In the genomic region with DNA sequence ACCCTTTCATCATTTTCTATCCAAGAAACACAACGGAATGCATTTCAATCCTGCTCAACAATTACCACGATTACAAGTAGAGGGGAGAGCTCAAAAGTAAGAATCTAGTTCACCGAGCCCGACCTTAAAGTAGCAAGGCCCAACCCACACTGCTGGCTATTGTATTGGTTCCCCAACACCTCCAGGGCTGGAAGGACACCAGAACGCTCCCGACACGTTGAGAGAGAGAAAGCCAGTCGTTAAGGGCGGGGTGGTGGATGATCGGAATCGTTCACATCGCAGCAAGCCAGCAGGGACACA, we compare ENCODE assay signal across 8 cellular contexts.
A peak's percentile ranks its signal among the peaks of the same experiment; 100 is the strongest.
DNase-seq lines count a peak whose midpoint lies in the region; ATAC-seq and TF ChIP-seq lines count a peak whose summit lies in the region.

No MANE protein-coding gene starts in this region.

- no peaks in the 10 kb centered on the region for H3K9me3 Mint-ChIP-seq in effector memory CD8-positive, alpha-beta T cell

- no peaks in the 10 kb centered on the region for H3K9me2 ChIP-seq in MM.1S (replicated peaks; ENCODE audit: insufficient read depth, low read length)

- peaks cover 5% of the 10 kb centered on the region; the same call in 1 of the 2 replicates for H3F3A ChIP-seq in MM.1S (ENCODE audit: insufficient read depth, low read length)

- no peaks in the 10 kb centered on the region for H3K27me3 Mint-ChIP-seq in effector memory CD8-positive, alpha-beta T cell

- H3K4me3 ChIP-seq in GM08714 (ENCODE audit: low read length) (peak overlapping the region; percentile 86), MM.1S (ENCODE audit: low read length) (peak overlapping the region; percentile 74), neutrophil (ENCODE audit: low read depth in 1 of 2, low read length in 1 of 2) (peak overlapping the region; percentile 79 to 84)

- H3K36me3 Mint-ChIP-seq in effector memory CD8-positive, alpha-beta T cell (ENCODE audit: insufficient read depth) = peaks cover 19% of the 10 kb centered on the region

- DNase-seq in MM.1S (peak; percentile 71), amygdala (lab: John Stamatoyannopoulos, UW) (no peak)
- DNase-seq in effector memory CD8-positive, alpha-beta T cell = no peak
- DNase-seq in stimulated activated CD4-positive, alpha-beta T cell treated with anti-CD3 and anti-CD28 coated beads, Interleukin-12 subunit alpha, Interleukin-12 subunit beta, amount 100 ng/mL, for 4 hours = no peak
- DNase-seq in effector CD8-positive, alpha-beta T cell (lab: John Stamatoyannopoulos, UW) = no peak

- peak overlapping the region; percentile 52 for H2AFZ ChIP-seq in MM.1S (ENCODE audit: low read length)

- H3K4me3 Mint-ChIP-seq in effector memory CD8-positive, alpha-beta T cell = peak overlapping the region; percentile 87 to 98

- H4K20me1 ChIP-seq in MM.1S (ENCODE audit: insufficient read depth, low read length) = peaks cover 3% of the 10 kb centered on the region; the same call in 1 of the 2 replicates

- H3K4me2 ChIP-seq in MM.1S (ENCODE audit: low read depth, low read length) = peak overlapping the region; percentile 68

- H3K79me2 ChIP-seq in MM.1S (ENCODE audit: low read length) = peaks cover 54% of the 10 kb centered on the region

- no peak for TF ChIP-seq CTCF in MM.1S (IDR thresholded peaks at IDR 0.05; ENCODE audit: low read length)
- no peak for TF ChIP-seq CTCF in neutrophil (IDR thresholded peaks at IDR 0.05)

- peak overlapping the region; percentile 75 for H3K9ac ChIP-seq in MM.1S (ENCODE audit: low read length)

- H3K4me1 ChIP-seq in MM.1S (ENCODE audit: low read length) = peaks cover 5% of the 10 kb centered on the region
- H3K4me1 ChIP-seq in neutrophil (ENCODE audit: control insufficient read depth in 1 of 2, insufficient read depth in 1 of 2, low read depth in 1 of 2, low read length in 1 of 2) = peaks cover 15 to 18% of the 10 kb centered on the region in 2 experiments

- H3K27ac ChIP-seq in MM.1S (ENCODE audit: low read length) (peak overlapping the region; percentile 42; the same call in 1 of the 2 replicates), neutrophil (peak overlapping the region; percentile 63)

- peak overlapping the region; percentile 91 to 94 for H3K27ac Mint-ChIP-seq in effector memory CD8-positive, alpha-beta T cell

- ATAC-seq in effector memory CD8-positive, alpha-beta T cell (replicated peaks) = peak; percentile 21
- ATAC-seq in GM21515 (IDR thresholded peaks at IDR 0.05; ENCODE audit: unreplicated experiment) = no peak

- no peaks in the 10 kb centered on the region for H3K27me3 ChIP-seq in MM.1S (replicated peaks; ENCODE audit: insufficient read depth, low read length)
- H3K27me3 ChIP-seq in neutrophil = no peaks in the 10 kb centered on the region

- H3K36me3 ChIP-seq in MM.1S (replicated peaks; ENCODE audit: insufficient read depth, low read length) (no peaks in the 10 kb centered on the region), neutrophil (no peaks in the 10 kb centered on the region)

- no peaks in the 10 kb centered on the region for H3K9me3 ChIP-seq in MM.1S (replicated peaks; ENCODE audit: insufficient read depth, low read length)
- no peaks in the 10 kb centered on the region for H3K9me3 ChIP-seq in neutrophil

- peaks cover 29 to 40% of the 10 kb centered on the region in 2 donors for H3K4me1 Mint-ChIP-seq in effector memory CD8-positive, alpha-beta T cell (ENCODE audit: low read depth in 2 of 2)
